1 cellular context compared by ENCODE assay signal in genomic region chrX:129825746-129826505, GRCh38.
A peak's percentile ranks its signal among the peaks of the same experiment; 100 is the strongest.
TF ChIP-seq lines count a peak whose summit lies in the region.

No MANE protein-coding gene starts in this region.

TF ChIP-seq in HepG2, 621 proteins besides CTCF, POLR2A, EP300 and RAD21 (continued from another document and continues in another):
- TF ChIP-seq TFE3 (CRISPR knock-in tag; IDR thresholded peaks at IDR 0.05) (peak; percentile 89), SMC3 (IDR thresholded peaks at IDR 0.05; ENCODE audit: low read length) (no peak), ELK4 (CRISPR knock-in tag; IDR thresholded peaks at IDR 0.05; ENCODE audit: borderline replicate concordance) (no peak), SRSF4 (IDR thresholded peaks at IDR 0.05; ENCODE audit: low read depth, low read length, poor library complexity, severe bottlenecking) (no peak), ZNF142 (CRISPR knock-in tag; IDR thresholded peaks at IDR 0.05) (no peak), ZNF513 (CRISPR knock-in tag; conservative IDR thresholded peaks at IDR 0.05) (no peak), DZIP1 (CRISPR knock-in tag; IDR thresholded peaks at IDR 0.05) (no peak), TOPORS (CRISPR knock-in tag; IDR thresholded peaks at IDR 0.05) (no peak), MED8 (CRISPR knock-in tag; IDR thresholded peaks at IDR 0.05; ENCODE audit: insufficient replicate concordance) (no peak), ZNF776 (CRISPR knock-in tag; IDR thresholded peaks at IDR 0.05) (no peak), NONO (IDR thresholded peaks at IDR 0.05) (no peak), NONO (CRISPR knock-in tag; conservative IDR thresholded peaks at IDR 0.05) (no peak), ZNF225 (CRISPR knock-in tag; IDR thresholded peaks at IDR 0.05) (no peak), RARG (CRISPR knock-in tag; IDR thresholded peaks at IDR 0.05; ENCODE audit: low read depth) (no peak), SNRNP70 (IDR thresholded peaks at IDR 0.05; ENCODE audit: low read depth, low read length) (no peak), PAXIP1 (CRISPR knock-in tag; conservative IDR thresholded peaks at IDR 0.05) (peak; percentile 79), PATZ1 (CRISPR knock-in tag; IDR thresholded peaks at IDR 0.05) (no peak), ARID5B (CRISPR knock-in tag; IDR thresholded peaks at IDR 0.05) (peak; percentile 55; the same call in 1 of the 2 replicates), MAX (IDR thresholded peaks at IDR 0.05) (peak; percentile 82), PCBP1 (IDR thresholded peaks at IDR 0.05; ENCODE audit: borderline replicate concordance, low read depth, low read length) (no peak), MBNL3 (CRISPR knock-in tag; conservative IDR thresholded peaks at IDR 0.05) (no peak), TFAP4 (IDR thresholded peaks at IDR 0.05; ENCODE audit: borderline replicate concordance, low read depth) (no peak), TEAD3 (CRISPR knock-in tag; optimal IDR thresholded peaks at IDR 0.05; ENCODE audit: borderline replicate concordance) (peak; percentile 33), ZNF720 (CRISPR knock-in tag; IDR thresholded peaks at IDR 0.05) (no peak), CREBL2 (CRISPR knock-in tag; IDR thresholded peaks at IDR 0.05; ENCODE audit: borderline replicate concordance) (no peak), ETV5 (CRISPR knock-in tag; IDR thresholded peaks at IDR 0.05; ENCODE audit: borderline replicate concordance) (peak; percentile 65; the same call in 1 of the 2 replicates), ZNF678 (CRISPR knock-in tag; IDR thresholded peaks at IDR 0.05) (no peak)
